Comparison of ENCODE assay signal across 10 cellular contexts in the genomic region with DNA sequence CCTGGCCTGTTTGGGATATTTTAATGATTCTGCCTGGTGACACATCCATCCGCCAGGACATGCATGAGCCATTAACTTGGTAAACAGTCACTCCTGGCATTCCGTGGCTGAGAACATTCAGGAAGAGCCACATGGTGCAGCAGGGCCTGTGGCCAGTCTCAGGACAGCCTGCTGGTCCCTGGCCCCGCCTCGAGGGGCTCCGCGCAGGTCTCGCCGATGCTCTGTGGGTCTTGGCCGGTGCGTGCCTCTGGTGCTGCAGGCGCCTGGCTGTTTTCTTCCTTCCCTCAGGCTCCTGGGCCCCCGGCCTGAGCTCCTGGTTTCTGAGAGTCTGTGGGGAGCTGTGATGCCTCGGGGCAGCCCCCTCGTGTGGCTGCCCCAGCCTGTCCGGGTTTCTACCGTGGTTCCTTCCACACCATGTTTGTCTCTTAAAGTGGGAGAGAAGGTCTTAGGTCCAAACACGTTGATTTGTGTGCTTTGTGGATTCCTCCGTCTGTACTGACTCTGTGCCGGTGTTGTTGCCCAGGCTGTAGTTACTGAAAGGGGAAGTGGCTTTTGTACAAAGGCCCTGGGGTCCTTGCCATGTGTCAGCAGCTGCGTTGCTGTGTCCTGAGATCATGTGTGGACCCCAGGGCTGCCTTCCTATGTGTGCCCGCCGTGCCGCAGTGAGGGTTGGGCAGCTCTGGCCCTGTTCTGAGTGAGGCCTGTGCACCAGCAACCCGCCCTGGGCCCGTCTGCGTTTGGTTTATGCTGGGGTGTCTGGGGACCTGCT. TPM values are rescaled to one million over a fixed set of nuclear protein-coding genes. Genes with fewer than 3 reads are reported as not detected.
A peak's percentile ranks its signal among the peaks of the same experiment; 100 is the strongest.
DNase-seq lines count a peak whose midpoint lies in the region; ATAC-seq and FAIRE-seq lines count a peak whose summit lies in the region.
"Had no signal": no experiment of that assay in that cellular context is flagged by ENCODE, and none has a peak within 500 bp of the region (broad histone marks: within the 10 kb centered on the region; RNA-seq: fewer than 3 reads in every experiment).

No MANE protein-coding gene starts in this region.

- no peaks in the 10 kb centered on the region for H3K9me3 Mint-ChIP-seq in activated CD8-positive, alpha-beta memory T cell treated with anti-CD3 and anti-CD28 coated beads, Interleukin-2, amount 10 ng/mL, durations not matched to agents 7 days and 5 days (ENCODE audit: low read depth)
- no peaks in the 10 kb centered on the region for H3K9me3 Mint-ChIP-seq in stimulated activated naive B cell treated with anti-CD40 and anti-IgM and Interleukin-4, amounts not matched to agents 10 μg/mL and 1 μg/mL and 100 μg/mL, for 72 hours

- H3K36me3 ChIP-seq in esophagus (ENCODE audit: control insufficient read depth in 2 of 2, insufficient read depth in 2 of 2, low read length in 1 of 2) = peaks cover 0 to 41% of the 10 kb centered on the region in 2 donors

- WGBS in esophagus, 2 donors = 61 to 64% methylated on average over 26 of the region's 26 CpGs

- intact Hi-C loops in head of caudate nucleus (cut with DNase I) = loop anchor here (10.0 kb wide), 1 partner anchor 227 kb away; a partner anchor contains a TSS

- H3K9me3 ChIP-seq in esophagus (ENCODE audit: control insufficient read depth in 2 of 2, insufficient read depth in 1 of 2, low read depth in 1 of 2, low read length in 1 of 2) = no peaks in the 10 kb centered on the region

- H3K27me3 ChIP-seq in esophagus (ENCODE audit: control insufficient read depth in 1 of 2, insufficient read depth in 2 of 2, low read length in 2 of 2) = no peaks in the 10 kb centered on the region

- H3K4me1 Mint-ChIP-seq in activated CD8-positive, alpha-beta memory T cell treated with anti-CD3 and anti-CD28 coated beads, Interleukin-2, amount 10 ng/mL, durations not matched to agents 7 days and 5 days = peaks cover 46% of the 10 kb centered on the region
- H3K4me1 Mint-ChIP-seq in stimulated activated naive B cell treated with anti-CD40 and anti-IgM and Interleukin-4, amounts not matched to agents 10 μg/mL and 1 μg/mL and 100 μg/mL, for 72 hours = peaks cover 47 to 89% of the 10 kb centered on the region in 2 donors

- peak overlapping the region; percentile 27 to 38 for H3K27ac ChIP-seq in esophagus (ENCODE audit: low read depth in 2 of 2, low read length in 1 of 2)

- CTCF ChIA-PET in activated CD8-positive, alpha-beta memory T cell treated with anti-CD3 and anti-CD28 coated beads, Interleukin-2, amount 10 ng/mL, durations not matched to agents 7 days and 5 days (lab: Charles Lee) = interaction anchor here (0.8 to 3.4 kb wide), 6 partner anchors 10 to 49 kb away, joined by 3 to 16 read pairs (median 7); no protein-coding TSS in a partner anchor

- peaks cover 6 to 29% of the 10 kb centered on the region in 2 donors for H3K4me1 ChIP-seq in esophagus (ENCODE audit: control insufficient read depth in 2 of 2, insufficient read depth in 2 of 2, low read length in 1 of 2)

- ATAC-seq in activated CD8-positive, alpha-beta memory T cell treated with anti-CD3 and anti-CD28 coated beads, Interleukin-2, amount 10 ng/mL, durations not matched to agents 7 days and 5 days = no peak
- peak; percentile 17 to 29 for ATAC-seq in stimulated activated naive B cell treated with anti-CD40 and anti-IgM and Interleukin-4, amounts not matched to agents 10 μg/mL and 1 μg/mL and 100 μg/mL, for 72 hours (replicated peaks)
- no peak for ATAC-seq in GM21515 (IDR thresholded peaks at IDR 0.05; ENCODE audit: unreplicated experiment)

- H3K4me3 ChIP-seq in esophagus (ENCODE audit: low read depth in 1 of 2, low read length in 2 of 2) = no peak overlapping the region

- no peak for FAIRE-seq in RCC 7860 (lab: Jason Lieb, UNC)
- FAIRE-seq: astrocyte, islet of Langerhans had no signal

- no peaks in the 10 kb centered on the region for H3K27me3 Mint-ChIP-seq in activated CD8-positive, alpha-beta memory T cell treated with anti-CD3 and anti-CD28 coated beads, Interleukin-2, amount 10 ng/mL, durations not matched to agents 7 days and 5 days
- H3K27me3 Mint-ChIP-seq in stimulated activated naive B cell treated with anti-CD40 and anti-IgM and Interleukin-4, amounts not matched to agents 10 μg/mL and 1 μg/mL and 100 μg/mL, for 72 hours = no peaks in the 10 kb centered on the region

- DNase-seq in activated CD8-positive, alpha-beta memory T cell treated with anti-CD3 and anti-CD28 coated beads, Interleukin-2, amount 10 ng/mL, durations not matched to agents 7 days and 5 days = no peak
- DNase-seq in activated CD8-positive, alpha-beta memory T cell treated with anti-CD3 and anti-CD28 coated beads for 24 hours = no peak
- peak; percentile 60 for DNase-seq in RCC 7860 (ENCODE audit: low spot score)
- peak; percentile 66 for DNase-seq in stimulated activated naive B cell treated with anti-CD40 and anti-IgM and Interleukin-4, amounts not matched to agents 10 μg/mL and 1 μg/mL and 100 μg/mL, for 72 hours
- no peak for DNase-seq in head of caudate nucleus
- DNase-seq in GM03348 (ENCODE audit: low spot score) = no peak

- peaks cover 19% of the 10 kb centered on the region for H3K36me3 Mint-ChIP-seq in activated CD8-positive, alpha-beta memory T cell treated with anti-CD3 and anti-CD28 coated beads, Interleukin-2, amount 10 ng/mL, durations not matched to agents 7 days and 5 days
- peaks cover 30 to 46% of the 10 kb centered on the region in 2 donors for H3K36me3 Mint-ChIP-seq in stimulated activated naive B cell treated with anti-CD40 and anti-IgM and Interleukin-4, amounts not matched to agents 10 μg/mL and 1 μg/mL and 100 μg/mL, for 72 hours

- peak overlapping the region; percentile 88 for H3K4me3 Mint-ChIP-seq in activated CD8-positive, alpha-beta memory T cell treated with anti-CD3 and anti-CD28 coated beads, Interleukin-2, amount 10 ng/mL, durations not matched to agents 7 days and 5 days
- peak overlapping the region; percentile 90 to 92 for H3K4me3 Mint-ChIP-seq in stimulated activated naive B cell treated with anti-CD40 and anti-IgM and Interleukin-4, amounts not matched to agents 10 μg/mL and 1 μg/mL and 100 μg/mL, for 72 hours

- peak overlapping the region; percentile 95 for H3K27ac Mint-ChIP-seq in activated CD8-positive, alpha-beta memory T cell treated with anti-CD3 and anti-CD28 coated beads, Interleukin-2, amount 10 ng/mL, durations not matched to agents 7 days and 5 days
- H3K27ac Mint-ChIP-seq in stimulated activated naive B cell treated with anti-CD40 and anti-IgM and Interleukin-4, amounts not matched to agents 10 μg/mL and 1 μg/mL and 100 μg/mL, for 72 hours = peak overlapping the region; percentile 100

RNA-seq across cellular contexts. Expression of a gene that starts 6.5 kb away (rescaled TPM):
- total RNA-seq in activated CD8-positive, alpha-beta memory T cell treated with anti-CD3 and anti-CD28 coated beads, Interleukin-2, amount 10 ng/mL, durations not matched to agents 7 days and 5 days = 100 to 1,000 TPM; 141 to 177 TPM
- polyA plus RNA-seq in esophagus = 10 to 100 TPM; 47.4 to 54.5 TPM

RNA-seq across cellular contexts. Expression of a gene that starts 8.6 kb away (rescaled TPM):
- 10 to 100 TPM; 30.0 to 35.6 TPM for total RNA-seq in activated CD8-positive, alpha-beta memory T cell treated with anti-CD3 and anti-CD28 coated beads, Interleukin-2, amount 10 ng/mL, durations not matched to agents 7 days and 5 days
- 10 to 100 TPM; 23.0 to 35.9 TPM for polyA plus RNA-seq in esophagus

RNA-seq across cellular contexts. Expression of a gene that starts 21.7 kb away (rescaled TPM):
- total RNA-seq in activated CD8-positive, alpha-beta memory T cell treated with anti-CD3 and anti-CD28 coated beads, Interleukin-2, amount 10 ng/mL, durations not matched to agents 7 days and 5 days = 1 to 10 TPM; 1.3 to 1.8 TPM
- 1 to 10 TPM; 2.1 to 2.6 TPM for polyA plus RNA-seq in esophagus

RNA-seq across cellular contexts. Expression of a gene that starts 52.6 kb away (rescaled TPM):
- total RNA-seq in activated CD8-positive, alpha-beta memory T cell treated with anti-CD3 and anti-CD28 coated beads, Interleukin-2, amount 10 ng/mL, durations not matched to agents 7 days and 5 days = 10 to 100 TPM; 60.9 to 72.0 TPM
- polyA plus RNA-seq in esophagus = 10 to 100 TPM; 19.3 to 37.9 TPM

RNA-seq across cellular contexts. Expression of a gene that starts 58.8 kb away (rescaled TPM):
- 10 to 100 TPM; 75.2 to 96.3 TPM for total RNA-seq in activated CD8-positive, alpha-beta memory T cell treated with anti-CD3 and anti-CD28 coated beads, Interleukin-2, amount 10 ng/mL, durations not matched to agents 7 days and 5 days
- polyA plus RNA-seq in esophagus = 10 to 100 TPM; 22.0 to 42.4 TPM

Comparison
In these comparisons a context has a peak if more than half of its experiments do, and no peak if none do; other contexts are left out.
1. ATAC-seq: peak in stimulated activated naive B cell treated with anti-CD40 and anti-IgM and Interleukin-4, amounts not matched to agents 10 μg/mL and 1 μg/mL and 100 μg/mL, for 72 hours (2 of 2); none in activated CD8-positive, alpha-beta memory T cell treated with anti-CD3 and anti-CD28 coated beads, Interleukin-2, amount 10 ng/mL, durations not matched to agents 7 days and 5 days (single experiment) and GM21515 (single experiment).
2. DNase-seq: peak in RCC 7860 (single experiment) and stimulated activated naive B cell treated with anti-CD40 and anti-IgM and Interleukin-4, amounts not matched to agents 10 μg/mL and 1 μg/mL and 100 μg/mL, for 72 hours (single experiment); none in activated CD8-positive, alpha-beta memory T cell treated with anti-CD3 and anti-CD28 coated beads, Interleukin-2, amount 10 ng/mL, durations not matched to agents 7 days and 5 days (single experiment), activated CD8-positive, alpha-beta memory T cell treated with anti-CD3 and anti-CD28 coated beads for 24 hours (single experiment), head of caudate nucleus (0 of 42) and GM03348 (single experiment).